ENCODE assay signal across 8 cellular contexts in genomic region chr5:173616577-173617118, GRCh38. TPM values are rescaled to one million over a fixed set of nuclear protein-coding genes. Genes with fewer than 3 reads are reported as not detected.
DNase-seq lines count a peak whose midpoint lies in the region; TF ChIP-seq lines count a peak whose summit lies in the region.

BOD1 (minus strand) TSS chr5:173616650; CDS start chr5:173616436, 214 bp downstream.

- no peak for TF ChIP-seq EP300 in stomach (IDR thresholded peaks at IDR 0.05)

- DNase-seq in GDM1 (lab: John Stamatoyannopoulos, UW): peak; percentile 94
- DNase-seq in HFF-Myc (ENCODE audit: extremely low read depth, low read depth): peak; percentile 94
- DNase-seq in MV-4-11 (lab: John Stamatoyannopoulos, UW): peak; percentile 98
- DNase-seq in SJSA1 (ENCODE audit: low read depth in 1 of 2, low spot score in 2 of 2): peak; percentile 97 to 99
- DNase-seq in activated naive CD4-positive, alpha-beta T cell (lab: John Stamatoyannopoulos, UW): peak; percentile 70 to 91 (median 82)
- DNase-seq in foreskin fibroblast: peak; percentile 97 to 99
- peak; percentile 90 for DNase-seq in neural crest cell (ENCODE audit: low read depth, low spot score)
- peak; percentile 97 for DNase-seq in stomach

- H3K27me3 Mint-ChIP-seq in neural crest cell (ENCODE audit: low read depth): no peaks in the 10 kb centered on the region

- H3K27me3 ChIP-seq in SJSA1 (replicated peaks) (no peaks in the 10 kb centered on the region), stomach (no peaks in the 10 kb centered on the region)

- H3K36me3 ChIP-seq in SJSA1 (peaks cover 42% of the 10 kb centered on the region), stomach (peaks cover 0 to 21% (median 19%) of the 10 kb centered on the region in 4 donors)

- TF ChIP-seq POLR2A in stomach (IDR thresholded peaks at IDR 0.05): no peak

- peak within 1 kb of the TSS; percentile 96 for H3K27ac Mint-ChIP-seq in neural crest cell (ENCODE audit: unreplicated experiment)

- no peaks in the 10 kb centered on the region for H3K9me3 ChIP-seq in SJSA1 (replicated peaks)
- no peaks in the 10 kb centered on the region for H3K9me3 ChIP-seq in stomach

- peaks cover 46% of the 10 kb centered on the region for H3K4me1 Mint-ChIP-seq in neural crest cell

- TF ChIP-seq CTCF in HFF-Myc (IDR thresholded peaks at IDR 0.05; ENCODE audit: low read depth, low read length, missing control alignments): no peak
- TF ChIP-seq CTCF in foreskin fibroblast (IDR thresholded peaks at IDR 0.05; ENCODE audit: low read depth, low read length): no peak
- TF ChIP-seq CTCF in neural crest cell (conservative IDR thresholded peaks at IDR 0.05): no peak
- no peak for TF ChIP-seq CTCF in stomach (IDR thresholded peaks at IDR 0.05)

- 2 to 4% (median 3%) methylated on average over 26 to 37 of the region's 37 CpGs for WGBS in stomach, 5 donors

- H3K9me3 Mint-ChIP-seq in neural crest cell: no peaks in the 10 kb centered on the region

- H3K27ac ChIP-seq in SJSA1 (peak within 1 kb of the TSS; percentile 95), stomach (peak within 1 kb of the TSS; percentile 93 to 98 (median 96))

- H3K4me3 ChIP-seq in HFF-Myc (replicated peaks; ENCODE audit: low read depth, low read length): peak within 1 kb of the TSS; percentile 73
- peak within 1 kb of the TSS; percentile 90 for H3K4me3 ChIP-seq in SJSA1
- peak within 1 kb of the TSS; percentile 64 to 88 for H3K4me3 ChIP-seq in foreskin fibroblast (ENCODE audit: low read depth in 1 of 2, low read length in 2 of 2)
- H3K4me3 ChIP-seq in stomach: peak within 1 kb of the TSS; percentile 87 to 99 (median 94)

- H3K36me3 Mint-ChIP-seq in neural crest cell (ENCODE audit: low read depth): peaks cover 5% of the 10 kb centered on the region

- intact Hi-C loops in stomach (cut with DNase I; ENCODE audit: low total_unique reads): loop anchor here (5.0 kb wide), 1 partner anchor 356 kb away; no protein-coding TSS in a partner anchor

- peak within 1 kb of the TSS; percentile 97 for H3K4me3 Mint-ChIP-seq in neural crest cell

- H3K4me1 ChIP-seq in SJSA1 (replicated peaks) (peaks cover 22% of the 10 kb centered on the region), stomach (peaks cover 34 to 55% (median 43%) of the 10 kb centered on the region in 4 donors)

RNA-seq across cellular contexts. Expression of gene BOD1, which starts in this region (rescaled TPM):
- 112 and 128 TPM in 2 replicates for total RNA-seq in SJSA1 (2014; rRNA removed; shearing (Covaris generic))
- total RNA-seq in neural crest cell (121 and 126 TPM in 2 replicates), stomach (10 to 100 TPM in 4 of 5 donors, 1 to 10 TPM in 1; 8.2 to 58.4 (median 19.4) TPM)
- 10 to 100 TPM; 31.0 to 46.4 (median 33.7) TPM for polyA plus RNA-seq in stomach

Comparison
In these comparisons a context has a peak if more than half of its experiments do, and no peak if none do; other contexts are left out.
1. Peak in every context shown above with its lines: DNase-seq, H3K4me3 ChIP-seq and H3K27ac ChIP-seq.